In genomic region chrX:41090568-41091238, GRCh38 we compare ENCODE assay signal across 12 cellular contexts. TPM values are rescaled to one million over a fixed set of nuclear protein-coding genes. Genes with fewer than 3 reads are reported as not detected.
A peak's percentile ranks its signal among the peaks of the same experiment; 100 is the strongest.
DNase-seq lines count a peak whose midpoint lies in the region; ATAC-seq, FAIRE-seq and TF ChIP-seq lines count a peak whose summit lies in the region.
"Had no signal": no experiment of that assay in that cellular context is flagged by ENCODE, and none has a peak within 500 bp of the region (broad histone marks: within the 10 kb centered on the region; RNA-seq: fewer than 3 reads in every experiment).

No MANE protein-coding gene starts in this region.

- H3K9ac ChIP-seq in H9 (ENCODE audit: extremely low read depth, insufficient read length, low read length) (peak overlapping the region; percentile 7), keratinocyte (ENCODE audit: control insufficient read depth, extremely low read depth, insufficient read depth, low read length) (peak overlapping the region; percentile 38)

- no peak overlapping the region for H3K4ac ChIP-seq in H9 (ENCODE audit: low read depth, low read length)

- H2BK12ac ChIP-seq in H9 (ENCODE audit: insufficient read length, low read depth, low read length) = no peak overlapping the region

- no peaks in the 10 kb centered on the region for H3K27me3 ChIP-seq in CD4-positive, CD25-positive, alpha-beta regulatory T cell (ENCODE audit: control insufficient read depth, insufficient read depth, low read length)
- no peaks in the 10 kb centered on the region for H3K27me3 ChIP-seq in H9 (ENCODE audit: insufficient read depth, low read length)
- no peaks in the 10 kb centered on the region for H3K27me3 ChIP-seq in keratinocyte (ENCODE audit: control insufficient read depth, extremely low read depth, insufficient read depth, low read length)

- H2BK15ac ChIP-seq in H9 (ENCODE audit: low read depth, low read length) = no peak overlapping the region

- peaks cover 26 to 87% (median 50%) of the 10 kb centered on the region in 4 donors for H3K4me1 Mint-ChIP-seq in CD4-positive, CD25-positive, alpha-beta regulatory T cell
- peaks cover 29 to 34% of the 10 kb centered on the region in 2 experiments for H3K4me1 Mint-ChIP-seq in H9

- H3K4me2 ChIP-seq in H9 (ENCODE audit: insufficient read depth, insufficient read length, low read length) (peak overlapping the region; percentile 85), keratinocyte (ENCODE audit: control insufficient read depth, extremely low read depth, insufficient read depth, low read depth, low read length) (peak overlapping the region; percentile 86)

- H3K27me3 Mint-ChIP-seq in CD4-positive, CD25-positive, alpha-beta regulatory T cell = no peaks in the 10 kb centered on the region
- H3K27me3 Mint-ChIP-seq in H9 (ENCODE audit: low read depth) = no peaks in the 10 kb centered on the region

- no peak for FAIRE-seq in keratinocyte (lab: Jason Lieb, UNC)

- H2BK120ac ChIP-seq in H9 (ENCODE audit: low read depth, low read length, poor library complexity, severe bottlenecking) = no peak overlapping the region

- no peak for ATAC-seq in CD4-positive, CD25-positive, alpha-beta regulatory T cell (ENCODE audit: low read depth in 2 of 2)
- ATAC-seq in GM21390 (IDR thresholded peaks at IDR 0.05; ENCODE audit: unreplicated experiment) (no peak), mucosa of descending colon (no peak)

- H4K91ac ChIP-seq in H9 (ENCODE audit: insufficient read length, low read depth, low read length) = no peak overlapping the region

- TF ChIP-seq CTCF in H9 (conservative IDR thresholded peaks at IDR 0.05) = no peak
- no peak for TF ChIP-seq CTCF in keratinocyte (optimal IDR thresholded peaks at IDR 0.05 in 1 of 3, IDR thresholded peaks at IDR 0.05 in 1 of 3, conservative IDR thresholded peaks at IDR 0.05 in 1 of 3; ENCODE audit: extremely low read depth in 1 of 3, insufficient read depth in 2 of 3, low read length in 3 of 3)
- TF ChIP-seq CTCF in mucosa of descending colon (IDR thresholded peaks at IDR 0.05) = no peak

- H3K9me3 ChIP-seq in CD4-positive, CD25-positive, alpha-beta regulatory T cell (ENCODE audit: control insufficient read depth in 2 of 2, low read length in 2 of 2) = no peaks in the 10 kb centered on the region
- H3K9me3 ChIP-seq in H9 (ENCODE audit: control insufficient read depth, low read depth, low read length) = no peaks in the 10 kb centered on the region
- no peaks in the 10 kb centered on the region for H3K9me3 ChIP-seq in keratinocyte (ENCODE audit: control insufficient read depth, low read depth, low read length)
- no peaks in the 10 kb centered on the region for H3K9me3 ChIP-seq in mucosa of descending colon

- no peak overlapping the region for H2AK5ac ChIP-seq in H9 (ENCODE audit: insufficient read length, low read length)

- no peak overlapping the region for H3K23ac ChIP-seq in H9 (ENCODE audit: insufficient read length, low read depth, low read length)

- peaks cover 2% of the 10 kb centered on the region for H4K20me1 ChIP-seq in H9 (ENCODE audit: control insufficient read depth, insufficient read depth, insufficient read length)
- H4K20me1 ChIP-seq in keratinocyte (ENCODE audit: control insufficient read depth, extremely low read depth, insufficient read depth, low read length) = peaks cover 29% of the 10 kb centered on the region

- H3K56ac ChIP-seq in H9 (ENCODE audit: insufficient read length, low read depth, low read length) = no peak overlapping the region

- H2AFZ ChIP-seq in H9 (ENCODE audit: low read length) = no peak overlapping the region
- no peak overlapping the region for H2AFZ ChIP-seq in keratinocyte (ENCODE audit: control insufficient read depth, low read length)

- no peaks in the 10 kb centered on the region for H3K79me1 ChIP-seq in H9 (ENCODE audit: insufficient read depth, low read depth, low read length, poor library complexity, severe bottlenecking)

- DNase-seq in CD4-positive, CD25-positive, alpha-beta regulatory T cell = no peak
- no peak for DNase-seq in H9
- peak; percentile 16 for DNase-seq in astrocyte of the hippocampus (ENCODE audit: low read depth, low spot score)
- no peak for DNase-seq in keratinocyte (ENCODE audit: low read depth, low spot score)
- no peak for DNase-seq in mucosa of descending colon
- no peak for DNase-seq in CD1c-positive myeloid dendritic cell (ENCODE audit: extremely low spot score)
- no peak for DNase-seq in midbrain (lab: John Stamatoyannopoulos, UW)
- DNase-seq: central memory CD4-positive, alpha-beta T cell; stimulated activated CD4-positive, alpha-beta T cell treated with anti-CD3 and anti-CD28 coated beads, Interleukin-4, amount 100 ng/mL, for 24 hours had no signal

- peaks cover 21% of the 10 kb centered on the region for H3K36me3 Mint-ChIP-seq in CD4-positive, CD25-positive, alpha-beta regulatory T cell
- peaks cover 25 to 90% (median 74%) of the 10 kb centered on the region in 3 experiments for H3K36me3 Mint-ChIP-seq in H9 (ENCODE audit: insufficient read depth in 1 of 3, low read depth in 3 of 3)

- no peak overlapping the region for H2BK5ac ChIP-seq in H9 (ENCODE audit: insufficient read length, low read length)

- H3K9me1 ChIP-seq in keratinocyte (ENCODE audit: control insufficient read depth, extremely low read depth, insufficient read depth, low read length) = no peaks in the 10 kb centered on the region

- no peak overlapping the region for H3K27ac ChIP-seq in CD4-positive, CD25-positive, alpha-beta regulatory T cell (ENCODE audit: insufficient read depth, low read length, poor library complexity, severe bottlenecking)
- H3K27ac ChIP-seq in H9 (ENCODE audit: insufficient read length, low read depth, low read length) (no peak overlapping the region), keratinocyte (ENCODE audit: control insufficient read depth, insufficient read depth, low read length) (peak overlapping the region; percentile 54)
- H3K27ac ChIP-seq: SK-N-MC had no signal

- WGBS in H9 (ENCODE audit: extremely low coverage, insufficient read length, low lambda C conversion rate) = no CpG with 5 or more reads among the region's 5 CpGs

- H3K23me2 ChIP-seq in H9 (ENCODE audit: insufficient read length, low read depth, low read length, poor library complexity, severe bottlenecking) = peaks cover 4% of the 10 kb centered on the region

- H4K8ac ChIP-seq in H9 (replicated peaks; ENCODE audit: insufficient read length, low read depth, low read length) = no peak overlapping the region

- intact Hi-C loops in mucosa of descending colon (cut with DNase I, micrococcal nuclease) = no loop called here

- no peak overlapping the region for H3K14ac ChIP-seq in H9 (ENCODE audit: insufficient read depth, low read length)

- H3K79me2 ChIP-seq in H9 (ENCODE audit: insufficient read depth, low read length) = peaks cover 94% of the 10 kb centered on the region
- peaks cover 99% of the 10 kb centered on the region for H3K79me2 ChIP-seq in keratinocyte (ENCODE audit: control insufficient read depth, insufficient read depth, low read length)

- H2BK20ac ChIP-seq in H9 (ENCODE audit: low read depth, low read length, poor library complexity, severe bottlenecking) = no peak overlapping the region

- peaks cover 66% of the 10 kb centered on the region for H3K4me1 ChIP-seq in CD4-positive, CD25-positive, alpha-beta regulatory T cell (ENCODE audit: control insufficient read depth, insufficient read depth, low read length, poor library complexity, severe bottlenecking)
- H3K4me1 ChIP-seq in H9 (ENCODE audit: insufficient read depth, low read length) (peaks cover 4% of the 10 kb centered on the region; the same call in 1 of the 2 replicates), keratinocyte (ENCODE audit: control insufficient read depth, extremely low read depth, insufficient read depth, low read length) (peaks cover 4% of the 10 kb centered on the region), mucosa of descending colon (ENCODE audit: low read depth) (peaks cover 9% of the 10 kb centered on the region)

- H3K4me3 Mint-ChIP-seq in CD4-positive, CD25-positive, alpha-beta regulatory T cell = peak overlapping the region; percentile 39 to 65 (median 46)
- H3K4me3 Mint-ChIP-seq in H9 = peak overlapping the region; percentile 27 to 86; a peak in 4 of 5 replicates

- no peak overlapping the region for H3K18ac ChIP-seq in H9 (ENCODE audit: insufficient read length, low read depth, low read length)

- no peak overlapping the region for H3K27ac Mint-ChIP-seq in CD4-positive, CD25-positive, alpha-beta regulatory T cell
- no peak overlapping the region for H3K27ac Mint-ChIP-seq in H9
- H3K27ac Mint-ChIP-seq: nephron had no signal

- H3K36me3 ChIP-seq in CD4-positive, CD25-positive, alpha-beta regulatory T cell (ENCODE audit: control insufficient read depth, insufficient read depth, low read length) = no peaks in the 10 kb centered on the region
- H3K36me3 ChIP-seq in keratinocyte (ENCODE audit: control insufficient read depth in 2 of 2, extremely low read depth in 1 of 2, insufficient read depth in 2 of 2, low read length in 2 of 2) = peaks cover 0 to 3% of the 10 kb centered on the region in 2 experiments
- H3K36me3 ChIP-seq in mucosa of descending colon (ENCODE audit: low read depth) = no peaks in the 10 kb centered on the region

- H4K5ac ChIP-seq in H9 (ENCODE audit: insufficient read length, low read depth, low read length) = no peak overlapping the region

- H3K9me3 Mint-ChIP-seq in CD4-positive, CD25-positive, alpha-beta regulatory T cell = no peaks in the 10 kb centered on the region
- peaks cover 52 to 55% of the 10 kb centered on the region in 2 experiments for H3K9me3 Mint-ChIP-seq in H9

- H3K4me3 ChIP-seq in CD4-positive, CD25-positive, alpha-beta regulatory T cell (ENCODE audit: low read depth, low read length) = peak overlapping the region; percentile 62
- H3K4me3 ChIP-seq in keratinocyte (ENCODE audit: control insufficient read depth in 2 of 3, extremely low read depth in 1 of 3, insufficient read depth in 2 of 3, low read depth in 1 of 3, low read length in 3 of 3) = peak overlapping the region in 2 of 3 experiments; percentile 43
- no peak overlapping the region for H3K4me3 ChIP-seq in mucosa of descending colon
- H3K4me3 ChIP-seq: SK-N-MC had no signal

- no peak overlapping the region for H3T11ph ChIP-seq in H9 (ENCODE audit: low read length)

- dilution Hi-C loops in keratinocyte (cut with MboI; ENCODE audit: extremely low pct_ligation_motif_present, low sequenced_read_pairs) = no loop called here

RNA-seq across cellular contexts. Expression of gene USP9X, which starts 5.5 kb away (rescaled TPM):
- total RNA-seq in CD4-positive, CD25-positive, alpha-beta regulatory T cell = 101 TPM
- polyA plus RNA-seq in CD4-positive, CD25-positive, alpha-beta regulatory T cell = 10 to 100 TPM; 19.5 to 26.5 (median 22.7) TPM
- 268 and 284 TPM in 2 replicates for total RNA-seq in H9 (2021)
- polyA plus RNA-seq in keratinocyte = 30.0 to 44.8 TPM (median 42.3 TPM) in 3 replicates
- polyA plus RNA-seq in keratinocyte (2011; ENCODE audit: low read depth) = 59.7 TPM
- 21.3 and 40.9 TPM in 2 replicates for polyA plus RNA-seq in keratinocyte (2011; cell fraction: cytosol; rRNA removed)
- 67.1 and 73.7 TPM in 2 replicates for polyA plus RNA-seq in keratinocyte (2011; cell fraction: nucleus; rRNA removed)
- 32.6 and 44.1 TPM in 2 replicates for polyA plus RNA-seq in keratinocyte (2012; ENCODE audit: low replicate concordance)
- polyA minus RNA-seq in keratinocyte = 198 to 330 TPM (median 260 TPM) in 3 replicates
- polyA minus RNA-seq in keratinocyte (2011; cell fraction: cytosol; rRNA and poly(A)+ RNA removed) = 70.8 TPM
- polyA minus RNA-seq in keratinocyte (2011; cell fraction: nucleus; rRNA and poly(A)+ RNA removed) = 287 and 513 TPM in 2 replicates
- total RNA-seq in mucosa of descending colon = 10 to 100 TPM; 72.1 to 88.9 (median 86.3) TPM
